1 cellular context compared by ENCODE assay signal in genomic region chr16:2904100-2904921, GRCh38.
TF ChIP-seq lines count a peak whose summit lies in the region.

No MANE protein-coding gene starts in this region.

TF ChIP-seq in K562, 482 proteins besides CTCF, POLR2A, EP300 and RAD21 (continued from another document and continues in another):
- no peak for TF ChIP-seq ATF4 (CRISPR knock-in tag; IDR thresholded peaks at IDR 0.05)
- no peak for TF ChIP-seq SNAPC5 (CRISPR knock-in tag; IDR thresholded peaks at IDR 0.05)
- no peak for TF ChIP-seq ZNF277 (CRISPR knock-in tag; IDR thresholded peaks at IDR 0.05; ENCODE audit: borderline replicate concordance)
- peak; percentile 73; the same call in 1 of the 2 replicates for TF ChIP-seq GABPB1 (CRISPR knock-in tag; IDR thresholded peaks at IDR 0.05)
- TF ChIP-seq TAF15 (IDR thresholded peaks at IDR 0.05; ENCODE audit: low read depth, low read length) = no peak
- no peak for TF ChIP-seq NFATC3 (IDR thresholded peaks at IDR 0.05)
- TF ChIP-seq ELK3 (CRISPR knock-in tag; IDR thresholded peaks at IDR 0.05) = no peak
- no peak for TF ChIP-seq KLF1 (tag; IDR thresholded peaks at IDR 0.05)
- no peak for TF ChIP-seq ZSCAN32 (CRISPR knock-in tag; IDR thresholded peaks at IDR 0.05)
- no peak for TF ChIP-seq RUNX1 (IDR thresholded peaks at IDR 0.05; ENCODE audit: low read depth)
- no peak for TF ChIP-seq FOS (IDR thresholded peaks at IDR 0.05; ENCODE audit: extremely low read depth, insufficient read length)
- TF ChIP-seq MED1 (CRISPR knock-in tag; IDR thresholded peaks at IDR 0.05; ENCODE audit: borderline replicate concordance) = no peak
- no peak for TF ChIP-seq SRSF1 (IDR thresholded peaks at IDR 0.05; ENCODE audit: low read depth, low read length)
- peak; percentile 20; the same call in 1 of the 2 replicates for TF ChIP-seq REST (CRISPR knock-in tag; IDR thresholded peaks at IDR 0.05; ENCODE audit: low read depth)
- no peak for TF ChIP-seq HES1 (IDR thresholded peaks at IDR 0.05; ENCODE audit: low read depth)
- no peak for TF ChIP-seq ATF3 (IDR thresholded peaks at IDR 0.05)
- TF ChIP-seq ATF3 (CRISPR knock-in tag; conservative IDR thresholded peaks at IDR 0.05) = no peak
- no peak for TF ChIP-seq NR2C2 (CRISPR knock-in tag; IDR thresholded peaks at IDR 0.05)
- no peak for TF ChIP-seq NR2C2 (tag; IDR thresholded peaks at IDR 0.05)
- TF ChIP-seq FOXO4 (CRISPR knock-in tag; IDR thresholded peaks at IDR 0.05) = no peak
- no peak for TF ChIP-seq ZNF324 (CRISPR knock-in tag; IDR thresholded peaks at IDR 0.05)
- TF ChIP-seq HDGF (IDR thresholded peaks at IDR 0.05) = no peak
- TF ChIP-seq PHB (CRISPR knock-in tag; IDR thresholded peaks at IDR 0.05) = no peak
- TF ChIP-seq ZNF518B (CRISPR knock-in tag; IDR thresholded peaks at IDR 0.05) = no peak
- TF ChIP-seq DACH1 (IDR thresholded peaks at IDR 0.05; ENCODE audit: partially characterized antibody) = no peak
- no peak for TF ChIP-seq ZNF740 (CRISPR knock-in tag; IDR thresholded peaks at IDR 0.05)
- TF ChIP-seq ZNF740 (tag; IDR thresholded peaks at IDR 0.05) = no peak
- no peak for TF ChIP-seq RBM15 (IDR thresholded peaks at IDR 0.05; ENCODE audit: insufficient read depth, low read length)
- TF ChIP-seq MTA1 (IDR thresholded peaks at IDR 0.05; ENCODE audit: borderline replicate concordance) = no peak
- TF ChIP-seq ZNF280A (IDR thresholded peaks at IDR 0.05; ENCODE audit: low read depth, partially characterized antibody) = no peak
- peak; percentile 72 for TF ChIP-seq ZBTB1 (CRISPR knock-in tag; IDR thresholded peaks at IDR 0.05; ENCODE audit: borderline replicate concordance, low read depth)
- no peak for TF ChIP-seq CCAR2 (IDR thresholded peaks at IDR 0.05; ENCODE audit: low read depth, low read length)
- TF ChIP-seq ZNF830 (CRISPR knock-in tag; IDR thresholded peaks at IDR 0.05) = no peak
- no peak for TF ChIP-seq DMBX1 (CRISPR knock-in tag; IDR thresholded peaks at IDR 0.05; ENCODE audit: borderline replicate concordance)
- TF ChIP-seq PHF21A (IDR thresholded peaks at IDR 0.05; ENCODE audit: borderline replicate concordance, low read depth) = no peak
- no peak for TF ChIP-seq CREB5 (CRISPR knock-in tag; IDR thresholded peaks at IDR 0.05)
- no peak for TF ChIP-seq MLX (CRISPR knock-in tag; conservative IDR thresholded peaks at IDR 0.05)
- no peak for TF ChIP-seq KHSRP (IDR thresholded peaks at IDR 0.05)
- TF ChIP-seq ZNF589 (CRISPR knock-in tag; IDR thresholded peaks at IDR 0.05; ENCODE audit: low read depth) = no peak
- no peak for TF ChIP-seq ZNF239 (CRISPR knock-in tag; IDR thresholded peaks at IDR 0.05)
- no peak for TF ChIP-seq CGGBP1 (CRISPR knock-in tag; IDR thresholded peaks at IDR 0.05)
- TF ChIP-seq DPF2 (IDR thresholded peaks at IDR 0.05) = no peak
- peak; percentile 68; the same call in 1 of the 2 replicates for TF ChIP-seq RB1 (IDR thresholded peaks at IDR 0.05; ENCODE audit: low read depth)
- TF ChIP-seq CHD4 (IDR thresholded peaks at IDR 0.05; ENCODE audit: insufficient read depth, insufficient replicate concordance, low read depth, low read length, poor library complexity, severe bottlenecking) = no peak
- TF ChIP-seq MEIS2 (IDR thresholded peaks at IDR 0.05; ENCODE audit: partially characterized antibody) = no peak
- TF ChIP-seq JUNB (CRISPR knock-in tag; conservative IDR thresholded peaks at IDR 0.05) = no peak
- TF ChIP-seq NFXL1 (CRISPR knock-in tag; IDR thresholded peaks at IDR 0.05) = no peak
- no peak for TF ChIP-seq HDAC3 (IDR thresholded peaks at IDR 0.05; ENCODE audit: borderline replicate concordance, partially characterized antibody)
- TF ChIP-seq ZNF644 (tag; IDR thresholded peaks at IDR 0.05; ENCODE audit: low read depth) = no peak
- no peak for TF ChIP-seq RBM34 (IDR thresholded peaks at IDR 0.05; ENCODE audit: borderline replicate concordance, insufficient read depth, low read length)
